31 cellular contexts compared by ENCODE assay signal in genomic region chr12:10174986-10175614, GRCh38. TPM values are rescaled to one million over a fixed set of nuclear protein-coding genes. Genes with fewer than 3 reads are reported as not detected.
"Had no signal": no experiment of that assay in that cellular context is flagged by ENCODE, and none has a peak within 500 bp of the region (broad histone marks: within the 10 kb centered on the region; RNA-seq: fewer than 3 reads in every experiment).

No MANE protein-coding gene starts in this region.

- FAIRE-seq: astrocyte had no signal

- H3K9me3 Mint-ChIP-seq: activated CD4-positive, alpha-beta memory T cell treated with anti-CD3 and anti-CD28 coated beads, Interleukin-2, amount 10 ng/mL, durations not matched to agents 7 days and 5 days; activated naive CD4-positive, alpha-beta T cell treated with anti-CD3 and anti-CD28 coated beads for 36 hours; activated T-helper 17 cell treated with anti-CD3 and anti-CD28 coated beads, Interleukin-2, amount 50 U/mL, for 72 hours; brain had no signal

- H3K4me3 Mint-ChIP-seq: activated CD4-positive, alpha-beta memory T cell treated with anti-CD3 and anti-CD28 coated beads, Interleukin-2, amount 10 ng/mL, durations not matched to agents 7 days and 5 days; activated CD4-positive, alpha-beta T cell treated with anti-CD3 and anti-CD28 coated beads for 36 hours; activated naive CD4-positive, alpha-beta T cell treated with anti-CD3 and anti-CD28 coated beads for 36 hours; activated naive CD8-positive, alpha-beta T cell; activated T-helper 17 cell treated with anti-CD3 and anti-CD28 coated beads, Interleukin-2, amount 50 U/mL, for 72 hours; brain had no signal

- H3K27ac ChIP-seq: cardiac muscle cell, SJCRH30, WERI-Rb-1 had no signal

- H3K27ac Mint-ChIP-seq: activated CD4-positive, alpha-beta memory T cell treated with anti-CD3 and anti-CD28 coated beads, Interleukin-2, amount 10 ng/mL, durations not matched to agents 7 days and 5 days; activated CD4-positive, alpha-beta T cell treated with anti-CD3 and anti-CD28 coated beads for 36 hours; activated naive CD4-positive, alpha-beta T cell treated with anti-CD3 and anti-CD28 coated beads for 36 hours; activated naive CD8-positive, alpha-beta T cell; activated T-helper 17 cell treated with anti-CD3 and anti-CD28 coated beads, Interleukin-2, amount 50 U/mL, for 72 hours had no signal

- H3K4me2 ChIP-seq: SK-N-SH had no signal

- DNase-seq: activated CD4-positive, alpha-beta memory T cell treated with anti-CD3 and anti-CD28 coated beads, Interleukin-2, amount 10 ng/mL, durations not matched to agents 7 days and 5 days; activated CD4-positive, alpha-beta T cell treated with anti-CD3 and anti-CD28 coated beads for 36 hours; activated CD4-positive, alpha-beta T cell treated with anti-CD3 and anti-CD28 coated beads, Interleukin-2, amount 50 U/mL, for 1 hour; activated gamma-delta T cell; activated naive CD4-positive, alpha-beta T cell treated with anti-CD3 and anti-CD28 coated beads for 36 hours; activated T-cell treated with anti-CD3 and anti-CD28 coated beads for 4 hours; activated T-cell treated with anti-CD3 and anti-CD28 coated beads, Interleukin-2, amount 50 U/mL, for 48 hours; amygdala; Kasumi-1; KBM-7; NCI-H1092; NCI-H1930; NCI-H2171; NCI-H2227 treated with DMSO at 0.1 percent for 48 hours; NCI-H774; NK-92 treated with Interleukin-12 subunit alpha and Interleukin-12 subunit beta, amount 100 ng/mL, for 24 hours; OCI-M1; Right ventricle myocardium superior; RPMI8226; SJCRH30; SK-N-SH; T-helper 1 cell; WERI-Rb-1 had no signal

- H3K36me3 Mint-ChIP-seq: activated naive CD8-positive, alpha-beta T cell; brain had no signal

- H3K9ac ChIP-seq: SK-N-SH had no signal

- H3K27me3 ChIP-seq: cardiac muscle cell had no signal

- H3K9me3 ChIP-seq: SJCRH30, SK-N-SH had no signal

- H3K4me1 Mint-ChIP-seq: activated CD4-positive, alpha-beta memory T cell treated with anti-CD3 and anti-CD28 coated beads, Interleukin-2, amount 10 ng/mL, durations not matched to agents 7 days and 5 days; activated CD4-positive, alpha-beta T cell treated with anti-CD3 and anti-CD28 coated beads for 36 hours; activated T-helper 17 cell treated with anti-CD3 and anti-CD28 coated beads, Interleukin-2, amount 50 U/mL, for 72 hours; brain had no signal

- H3K36me3 ChIP-seq: cardiac muscle cell, SJCRH30, WERI-Rb-1 had no signal

- H3K4me1 ChIP-seq: SJCRH30 had no signal

- H3K4me3 ChIP-seq: cardiac muscle cell, SJCRH30 had no signal

RNA-seq across cellular contexts. Expression of gene OLR1, which starts 3.2 kb away (rescaled TPM):
- total RNA-seq: activated CD4-positive, alpha-beta memory T cell treated with anti-CD3 and anti-CD28 coated beads, Interleukin-2, amount 10 ng/mL, durations not matched to agents 7 days and 5 days; activated CD4-positive, alpha-beta T cell treated with anti-CD3 and anti-CD28 coated beads for 36 hours; activated CD8-positive, alpha-beta memory T cell treated with anti-CD3 and anti-CD28 coated beads for 36 hours; activated naive CD4-positive, alpha-beta T cell treated with anti-CD3 and anti-CD28 coated beads for 36 hours; activated T-helper 17 cell treated with anti-CD3 and anti-CD28 coated beads, Interleukin-2, amount 50 U/mL, for 72 hours; cardiac muscle cell; NCI-H460; SJCRH30; T-helper 2 cell treated with Interferon-gamma antibody and Interleukin-4, amounts not matched to agents 100 ng/mL and 5 ng/mL, for 36 hours had no signal
- polyA plus RNA-seq: SK-N-SH had no signal

RNA-seq across cellular contexts. Expression of gene TMEM52B, which starts 3.7 kb away (rescaled TPM):
- total RNA-seq: activated CD4-positive, alpha-beta memory T cell treated with anti-CD3 and anti-CD28 coated beads, Interleukin-2, amount 10 ng/mL, durations not matched to agents 7 days and 5 days; activated CD4-positive, alpha-beta T cell treated with anti-CD3 and anti-CD28 coated beads for 36 hours; activated CD8-positive, alpha-beta memory T cell treated with anti-CD3 and anti-CD28 coated beads for 36 hours; activated naive CD4-positive, alpha-beta T cell treated with anti-CD3 and anti-CD28 coated beads for 36 hours; activated T-helper 17 cell treated with anti-CD3 and anti-CD28 coated beads, Interleukin-2, amount 50 U/mL, for 72 hours; cardiac muscle cell; NCI-H460; Right ventricle myocardium superior; SJCRH30; T-helper 2 cell treated with Interferon-gamma antibody and Interleukin-4, amounts not matched to agents 100 ng/mL and 5 ng/mL, for 36 hours had no signal
- polyA plus RNA-seq: cardiac muscle cell, SK-N-SH had no signal

RNA-seq across cellular contexts. Expression of gene CLEC7A, which starts 45.1 kb away (rescaled TPM):
- total RNA-seq: activated CD4-positive, alpha-beta memory T cell treated with anti-CD3 and anti-CD28 coated beads, Interleukin-2, amount 10 ng/mL, durations not matched to agents 7 days and 5 days; activated CD4-positive, alpha-beta T cell treated with anti-CD3 and anti-CD28 coated beads for 36 hours; activated CD8-positive, alpha-beta memory T cell treated with anti-CD3 and anti-CD28 coated beads for 36 hours; activated naive CD4-positive, alpha-beta T cell treated with anti-CD3 and anti-CD28 coated beads for 36 hours; cardiac muscle cell; NCI-H460; SJCRH30; T-helper 2 cell treated with Interferon-gamma antibody and Interleukin-4, amounts not matched to agents 100 ng/mL and 5 ng/mL, for 36 hours had no signal
- polyA plus RNA-seq: cardiac muscle cell, SK-N-SH had no signal
